24 cellular contexts compared by ENCODE assay signal in genomic region chr6:88913471-88913870, GRCh38.
"Had no signal": no experiment of that assay in that cellular context is flagged by ENCODE, and none has a peak within 500 bp of the region (broad histone marks: within the 10 kb centered on the region; RNA-seq: fewer than 3 reads in every experiment).

No MANE protein-coding gene starts in this region.

- H3K27me3 Mint-ChIP-seq: activated naive CD8-positive, alpha-beta T cell treated with anti-CD3 and anti-CD28 coated beads, Interleukin-2, amount 10 ng/mL, durations not matched to agents 7 days and 5 days; naive thymus-derived CD8-positive, alpha-beta T cell had no signal

- ATAC-seq: activated T-cell treated with anti-CD3 and anti-CD28 coated beads, Interleukin-2, amount 50 U/mL, for 4 hours; left ventricle myocardium superior; naive thymus-derived CD8-positive, alpha-beta T cell; right lobe of liver had no signal

- H3K4me3 Mint-ChIP-seq: activated naive CD4-positive, alpha-beta T cell treated with anti-CD3 and anti-CD28 coated beads for 36 hours; activated naive CD8-positive, alpha-beta T cell treated with anti-CD3 and anti-CD28 coated beads, Interleukin-2, amount 10 ng/mL, durations not matched to agents 7 days and 5 days; activated T-cell treated with anti-CD3 and anti-CD28 coated beads, Interleukin-2, amount 50 U/mL, for 4 hours; endodermal cell; mesothelial cell of epicardium; T-helper 1 cell treated with Interleukin-12 subunit alpha and Interleukin-12 subunit beta and Interleukin-4 antibody, amounts not matched to agents 30 μg/mL and 1 μg/mL, for 36 hours had no signal

- H3K9me3 ChIP-seq: right lobe of liver, testis, uterus had no signal

- H3K27me3 ChIP-seq: right lobe of liver, testis, uterus had no signal

- H3K27ac ChIP-seq: epithelial cell of prostate, parathyroid adenoma, right lobe of liver, skin epidermis, testis, uterus had no signal

- H3K4me1 ChIP-seq: parathyroid adenoma, right lobe of liver, testis, uterus had no signal

- H3K4me3 ChIP-seq: right lobe of liver, skin epidermis, testis, uterus had no signal

- H3K9me3 Mint-ChIP-seq: activated naive CD4-positive, alpha-beta T cell treated with anti-CD3 and anti-CD28 coated beads for 36 hours had no signal

- DNase-seq: activated CD4-positive, alpha-beta T cell treated with anti-CD3 and anti-CD28 coated beads for 4 hours; activated CD4-positive, alpha-beta T cell treated with anti-CD3 and anti-CD28 coated beads, Interleukin-2, amount 50 U/mL, for 48 hours; activated CD4-positive, CD25-positive, alpha-beta regulatory T cell; activated CD8-positive, alpha-beta memory T cell treated with anti-CD3 and anti-CD28 coated beads, Interleukin-2, amount 50 U/mL, for 48 hours; activated effector memory CD4-positive, alpha-beta T cell treated with Interleukin-2 at 50 U/mL for 16 hours; activated naive CD4-positive, alpha-beta T cell treated with anti-CD3 and anti-CD28 coated beads for 36 hours; activated naive CD8-positive, alpha-beta T cell treated with anti-CD3 and anti-CD28 coated beads, Interleukin-2, amount 10 ng/mL, durations not matched to agents 7 days and 5 days; activated T-cell treated with anti-CD3 and anti-CD28 coated beads, Interleukin-2, amount 50 U/mL, for 4 hours; amniotic stem cell; cortex of kidney; endodermal cell; left ventricle myocardium superior; mammary epithelial cell; naive thymus-derived CD8-positive, alpha-beta T cell; right lobe of liver; stimulated activated CD4-positive, alpha-beta T cell treated with anti-CD3 and anti-CD28 coated beads, Interleukin-1b, Interleukin-23, amount 100 ng/mL, for 48 hours; testis; trophoblast cell; uterus had no signal

- H3K36me3 ChIP-seq: right lobe of liver, uterus had no signal

- H3K27ac Mint-ChIP-seq: activated naive CD4-positive, alpha-beta T cell treated with anti-CD3 and anti-CD28 coated beads for 36 hours; activated naive CD8-positive, alpha-beta T cell treated with anti-CD3 and anti-CD28 coated beads, Interleukin-2, amount 10 ng/mL, durations not matched to agents 7 days and 5 days; endodermal cell; mesothelial cell of epicardium; T-helper 1 cell treated with Interleukin-12 subunit alpha and Interleukin-12 subunit beta and Interleukin-4 antibody, amounts not matched to agents 30 μg/mL and 1 μg/mL, for 36 hours had no signal
